8 cellular contexts compared by ENCODE assay signal in the genomic region with DNA sequence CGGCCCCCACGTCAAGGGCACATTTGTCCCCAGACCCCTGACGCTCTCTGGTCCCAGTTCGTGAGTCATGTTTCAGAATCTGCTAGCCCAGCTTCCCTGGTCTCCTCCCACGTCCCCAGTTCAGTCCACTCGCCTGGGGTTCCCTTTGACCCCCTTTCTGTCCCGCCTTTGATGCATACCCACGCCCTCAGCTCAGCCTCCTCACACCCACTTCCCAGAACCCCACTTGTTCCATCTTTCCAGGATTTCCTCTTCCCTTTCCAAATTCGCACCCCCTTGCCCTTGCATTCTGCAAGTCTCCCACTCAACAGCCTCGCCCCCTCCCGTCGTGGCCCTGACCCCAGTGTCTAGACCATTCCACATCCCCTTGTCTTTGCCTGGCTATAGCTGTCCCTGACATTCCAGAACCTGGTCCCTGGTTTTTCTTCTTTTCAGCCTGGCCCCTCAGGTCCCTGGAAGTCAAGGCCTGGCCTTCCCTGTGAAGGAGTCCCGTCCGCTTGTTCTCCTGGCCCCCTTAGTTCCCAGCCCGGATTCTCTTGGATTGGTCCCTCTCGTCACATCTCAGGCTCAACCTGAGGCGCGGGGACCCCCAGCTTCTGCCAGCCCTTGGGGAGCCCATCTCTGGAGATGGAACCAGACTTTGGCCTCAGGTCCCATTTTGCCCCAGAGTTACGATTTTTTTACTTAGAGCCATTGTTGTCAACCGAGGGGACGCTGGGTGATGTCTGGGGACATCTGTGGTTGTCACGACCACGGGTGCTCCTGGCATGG. TPM values are rescaled to one million over a fixed set of nuclear protein-coding genes. Genes with fewer than 3 reads are reported as not detected.
A peak's percentile ranks its signal among the peaks of the same experiment; 100 is the strongest.
DNase-seq lines count a peak whose midpoint lies in the region; ATAC-seq and TF ChIP-seq lines count a peak whose summit lies in the region.

No MANE protein-coding gene starts in this region.

- H3K9me3 Mint-ChIP-seq in WTC11 = no peaks in the 10 kb centered on the region

- TF ChIP-seq CTCF in HCT116 (IDR thresholded peaks at IDR 0.05 in 2 of 3, conservative IDR thresholded peaks at IDR 0.05 in 1 of 3; ENCODE audit: borderline replicate concordance in 1 of 3, insufficient read depth in 1 of 3, low read depth in 2 of 3, low read length in 2 of 3) (no peak), WTC11 (IDR thresholded peaks at IDR 0.05) (no peak)

- H3K27ac ChIP-seq in HCT116 (ENCODE audit: low read depth, low read length) (peak overlapping the region; percentile 83; the same call in 1 of the 2 replicates), right cardiac atrium (ENCODE audit: low read length) (no peak overlapping the region), skin epidermis (peak overlapping the region in 13 of 21 experiments; percentile 76 to 93 (median 88))

- RAD21 ChIA-PET in HCT116 (lab: Charles Lee; ENCODE audit: low non-redundant PET in 1 of 2, low total read pairs in 2 of 2, uncharacterized antibody in 2 of 2, unreplicated experiment in 2 of 2) = no interaction called here

- peak overlapping the region; percentile 79 for H3K27ac Mint-ChIP-seq in WTC11

- BruUV-seq in HCT116 (replicated peaks; lab: Mats Ljungman, UMichigan) = TSS peak; percentile 47

- H3K9me3 ChIP-seq in HCT116 (ENCODE audit: control insufficient read depth in 1 of 2, insufficient read depth in 1 of 2, low read depth in 1 of 2, low read length in 2 of 2) (no peaks in the 10 kb centered on the region), right cardiac atrium (ENCODE audit: control insufficient read depth, low read length) (no peaks in the 10 kb centered on the region)

- no peaks in the 10 kb centered on the region for H3K9me2 ChIP-seq in HCT116 (ENCODE audit: insufficient read depth)

- intact Hi-C loops in HCT116 (cut with micrococcal nuclease) (no loop called here), right cardiac atrium (cut with DNase I) (no loop called here)

- H3K36me3 ChIP-seq in HCT116 (ENCODE audit: control insufficient read depth in 1 of 2, insufficient read depth in 2 of 2, low read length in 2 of 2) = peaks cover 4 to 28% of the 10 kb centered on the region in 2 experiments; a peak in 2 of 4 replicates

- H3K4me2 ChIP-seq in HCT116 (ENCODE audit: low read length) = peak overlapping the region; percentile 76

- no peak for TF ChIP-seq RAD21 in HCT116 (IDR thresholded peaks at IDR 0.05; ENCODE audit: low read depth)

- H3K4me1 Mint-ChIP-seq in WTC11 = peaks cover 20% of the 10 kb centered on the region

- H3K79me2 ChIP-seq in HCT116 (ENCODE audit: insufficient read depth, low read length) = peaks cover 63% of the 10 kb centered on the region

- DNase-seq in HCT116 (ENCODE audit: low read depth, low spot score) (no peak), WTC11 (ENCODE audit: low spot score) (no peak), right cardiac atrium (peak in 2 of 3 donors; percentile 34 to 63)
- DNase-seq in stimulated activated CD4-positive, alpha-beta T cell treated with anti-CD3 and anti-CD28 coated beads, Interleukin-1b, Interleukin-23, amount 100 ng/mL, for 48 hours = no peak

- peaks cover 12 to 32% of the 10 kb centered on the region in 2 experiments; a peak in 3 of 4 replicates for H3K4me1 ChIP-seq in HCT116 (ENCODE audit: control insufficient read depth in 1 of 2, insufficient read depth in 2 of 2, low read length in 2 of 2)
- peaks cover 6% of the 10 kb centered on the region for H3K4me1 ChIP-seq in right cardiac atrium (ENCODE audit: control insufficient read depth, insufficient read depth, low read length)

- peak overlapping the region; percentile 96 for H3K9ac ChIP-seq in HCT116 (ENCODE audit: low read length)

- H4K20me1 ChIP-seq in HCT116 (ENCODE audit: insufficient read depth) = peaks cover 9% of the 10 kb centered on the region; the same call in 1 of the 2 replicates

- ATAC-seq in HCT116 = no peak
- ATAC-seq in WTC11 = no peak
- no peak for ATAC-seq in right cardiac atrium
- no peak for ATAC-seq in HG03108 (IDR thresholded peaks at IDR 0.05; ENCODE audit: unreplicated experiment)
- no peak for ATAC-seq in GM18517 (IDR thresholded peaks at IDR 0.05; ENCODE audit: unreplicated experiment)
- no peak for ATAC-seq in GM21367 (IDR thresholded peaks at IDR 0.05; ENCODE audit: unreplicated experiment)

- no peak overlapping the region for H2AFZ ChIP-seq in HCT116 (ENCODE audit: low read depth, low read length, poor library complexity, severe bottlenecking)

- 69% methylated on average over 23 of the region's 23 CpGs for WGBS in right cardiac atrium

- POLR2A ChIA-PET in HCT116 (lab: Charles Lee) = no interaction called here
- POLR2A ChIA-PET in WTC11 (lab: Charles Lee) = no interaction called here

- peak overlapping the region; percentile 89 for H3K4me3 Mint-ChIP-seq in WTC11

- CTCF ChIA-PET in HCT116 (lab: Charles Lee) = interaction anchor here (1.4 kb wide), 1 partner anchor 24 kb away, joined by 3 read pairs; no protein-coding TSS in a partner anchor
- CTCF ChIA-PET in WTC11 (lab: Charles Lee) = interaction anchor here (0.9 to 2.3 kb wide), 3 partner anchors 58 to 236 kb away, joined by 3 to 7 read pairs (median 3); no protein-coding TSS in a partner anchor

- H3K27me3 ChIP-seq in HCT116 (ENCODE audit: insufficient read depth, low read length) = no peaks in the 10 kb centered on the region
- no peaks in the 10 kb centered on the region for H3K27me3 ChIP-seq in right cardiac atrium (ENCODE audit: control insufficient read depth, insufficient read depth)

- 0 out of 2 replicates have a peak, but pooled peaks cover 2% of the 10 kb centered on the region for H3K36me3 Mint-ChIP-seq in WTC11

- H3K4me3 ChIP-seq in HCT116 (replicated peaks in 1 of 2; ENCODE audit: low read depth in 1 of 2, low read length in 2 of 2) = peak overlapping the region; percentile 94 to 96
- peak overlapping the region; percentile 90 for H3K4me3 ChIP-seq in right cardiac atrium (ENCODE audit: low read length)
- H3K4me3 ChIP-seq in skin epidermis = peak overlapping the region; percentile 73 to 99 (median 95)

- no peaks in the 10 kb centered on the region for H3K27me3 Mint-ChIP-seq in WTC11 (ENCODE audit: low read depth)

- no peak for TF ChIP-seq POLR2A in HCT116 (IDR thresholded peaks at IDR 0.05; ENCODE audit: borderline replicate concordance, extremely low read depth, insufficient read depth, insufficient read length)

TF ChIP-seq in HCT116, 20 proteins besides CTCF, POLR2A, EP300 and RAD21 (continues in another document):
- TF ChIP-seq SRF (IDR thresholded peaks at IDR 0.05; ENCODE audit: low read depth) = no peak
- TF ChIP-seq SP1 (IDR thresholded peaks at IDR 0.05; ENCODE audit: low read depth) = no peak

TF ChIP-seq in WTC11, 78 proteins besides CTCF, POLR2A, EP300 and RAD21 (continues in another document):
- TF ChIP-seq JUN (CRISPR knock-in tag; IDR thresholded peaks at IDR 0.05) (no peak), E2F1 (CRISPR knock-in tag; IDR thresholded peaks at IDR 0.05) (no peak), GTF2I (CRISPR knock-in tag; conservative IDR thresholded peaks at IDR 0.05) (no peak), TEAD1 (CRISPR knock-in tag; IDR thresholded peaks at IDR 0.05) (no peak), SMAD4 (CRISPR knock-in tag; IDR thresholded peaks at IDR 0.05) (no peak), TCF7 (CRISPR knock-in tag; IDR thresholded peaks at IDR 0.05; ENCODE audit: low read depth) (no peak), CDX4 (CRISPR knock-in tag; IDR thresholded peaks at IDR 0.05; ENCODE audit: borderline replicate concordance) (no peak), SOX15 (CRISPR knock-in tag; IDR thresholded peaks at IDR 0.05) (no peak)
- TF ChIP-seq, protein P1, sequence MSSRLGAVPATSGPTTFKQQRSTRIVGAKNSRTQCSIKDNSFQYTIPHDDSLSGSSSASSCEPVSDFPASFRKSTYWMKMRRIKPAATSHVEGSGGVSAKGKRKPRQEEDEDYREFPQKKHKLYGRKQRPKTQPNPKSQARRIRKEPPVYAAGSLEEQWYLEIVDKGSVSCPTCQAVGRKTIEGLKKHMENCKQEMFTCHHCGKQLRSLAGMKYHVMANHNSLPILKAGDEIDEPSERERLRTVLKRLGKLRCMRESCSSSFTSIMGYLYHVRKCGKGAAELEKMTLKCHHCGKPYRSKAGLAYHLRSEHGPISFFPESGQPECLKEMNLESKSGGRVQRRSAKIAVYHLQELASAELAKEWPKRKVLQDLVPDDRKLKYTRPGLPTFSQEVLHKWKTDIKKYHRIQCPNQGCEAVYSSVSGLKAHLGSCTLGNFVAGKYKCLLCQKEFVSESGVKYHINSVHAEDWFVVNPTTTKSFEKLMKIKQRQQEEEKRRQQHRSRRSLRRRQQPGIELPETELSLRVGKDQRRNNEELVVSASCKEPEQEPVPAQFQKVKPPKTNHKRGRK (CRISPR knock-in tag; IDR thresholded peaks at IDR 0.05; ENCODE audit: borderline replicate concordance) = no peak

RNA-seq across cellular contexts. Expression of gene NCLN, which starts 1.3 kb away (rescaled TPM):
- total RNA-seq in HCT116 (2021; ENCODE audit: unreplicated experiment) = 119 TPM
- polyA plus RNA-seq in HCT116 (2012) = 91.3 and 94.7 TPM in 2 replicates
- 99.9 to 113 TPM (median 105 TPM) in 3 replicates for total RNA-seq in WTC11 (2021)
- total RNA-seq in right cardiac atrium = 10 to 100 TPM; 25.8 to 36.6 (median 27.9) TPM
- polyA plus RNA-seq in right cardiac atrium = 20.3 TPM

RNA-seq across cellular contexts. Expression of gene S1PR4, which starts 8.5 kb away (rescaled TPM):
- total RNA-seq in HCT116 (2021; ENCODE audit: unreplicated experiment) (0.71 TPM), WTC11 (2021) (0.27 to 0.37 TPM (median 0.28 TPM) in 3 replicates), right cardiac atrium (under 1 TPM; 0.33 to 0.96 (median 0.74) TPM)
- 0.22 and 0.31 TPM in 2 replicates for polyA plus RNA-seq in HCT116 (2012)
- polyA plus RNA-seq in right cardiac atrium = 0.97 TPM

RNA-seq across cellular contexts. Expression of gene CELF5, which starts 37.4 kb away (rescaled TPM):
- total RNA-seq in HCT116 (2021; ENCODE audit: unreplicated experiment) (2.5 TPM), WTC11 (2021) (7.7 to 10.6 TPM (median 9.0 TPM) in 3 replicates), right cardiac atrium (under 1 TPM in 2 of 4 donors, not detected in 2; 0.14 to 0.20 TPM)
- polyA plus RNA-seq in HCT116 (2012) = 1.0 and 1.6 TPM in 2 replicates
- polyA plus RNA-seq in right cardiac atrium = not detected

RNA-seq across cellular contexts. Expression of gene GNA15, which starts 51.2 kb away (rescaled TPM):
- total RNA-seq in HCT116 (2021; ENCODE audit: unreplicated experiment) (1.5 TPM), WTC11 (2021) (0.22 to 0.44 TPM (median 0.37 TPM) in 3 replicates), right cardiac atrium (1 to 10 TPM; 1.8 to 2.5 (median 2.1) TPM)
- polyA plus RNA-seq in HCT116 (2012) = 0.86 and 1.2 TPM in 2 replicates
- 1.00 TPM for polyA plus RNA-seq in right cardiac atrium

Comparison
In these comparisons a context has a peak if more than half of its experiments do, and no peak if none do; other contexts are left out.
1. DNase-seq: peak in right cardiac atrium (2 of 3); none in HCT116 (single experiment), WTC11 (single experiment) and stimulated activated CD4-positive, alpha-beta T cell treated with anti-CD3 and anti-CD28 coated beads, Interleukin-1b, Interleukin-23, amount 100 ng/mL, for 48 hours (single experiment).
2. Peak in every context shown above with its lines, with median percentiles within 50 percentile points of each other: H3K4me3 ChIP-seq.